33 cellular contexts compared by ENCODE assay signal in the genomic region with DNA sequence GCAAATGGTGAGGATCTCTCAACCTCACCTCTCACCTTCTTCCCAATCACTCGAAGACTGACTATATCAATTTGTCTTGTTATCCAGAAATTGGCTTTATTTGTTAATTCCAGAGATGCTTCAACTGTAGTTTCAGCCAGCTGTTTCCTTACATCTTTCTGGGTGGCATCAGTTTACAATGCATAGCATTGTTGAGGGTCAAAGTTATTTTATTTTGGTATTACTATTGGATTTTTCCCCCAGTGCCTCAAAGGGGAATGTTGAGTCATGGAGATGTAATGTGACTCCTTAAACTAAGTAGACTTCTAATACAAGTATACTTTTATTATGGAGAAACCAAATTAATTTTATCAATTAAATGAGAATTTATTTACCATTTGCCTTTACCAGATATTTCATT.
DNase-seq lines count a peak whose midpoint lies in the region; ATAC-seq, FAIRE-seq and TF ChIP-seq lines count a peak whose summit lies in the region.
"Had no signal": no experiment of that assay in that cellular context is flagged by ENCODE, and none has a peak within 500 bp of the region (broad histone marks: within the 10 kb centered on the region; RNA-seq: fewer than 3 reads in every experiment).

No MANE protein-coding gene starts in this region.

- TF ChIP-seq EP300 in HepG2 (IDR thresholded peaks at IDR 0.05; ENCODE audit: low read depth in 2 of 2, low read length in 2 of 2) = no peak
- TF ChIP-seq EP300 in HepG2 (CRISPR knock-in tag; IDR thresholded peaks at IDR 0.05; ENCODE audit: borderline replicate concordance) = no peak

- H3K4me1 ChIP-seq in HepG2 (ENCODE audit: insufficient read depth, low read length) (0 out of 2 replicates have a peak, but pooled peaks cover 6% of the 10 kb centered on the region), right lobe of liver (peaks cover 0 to 2% (median 0%) of the 10 kb centered on the region in 4 donors), SJCRH30 (peaks cover 53% of the 10 kb centered on the region)
- H3K4me1 ChIP-seq: parathyroid adenoma, spleen had no signal

- CTCF ChIA-PET in HepG2 (lab: Yijun Ruan, JAX; ENCODE audit: low intra/inter-chr PET ratio, low total read pairs) = no interaction called here

- WGBS in HepG2 (ENCODE audit: low lambda C conversion rate) = 79% methylated on average over 1 of the region's 1 CpG
- 88% methylated on average over 1 of the region's 1 CpG for WGBS in right lobe of liver (ENCODE audit: insufficient coverage, low coverage, low lambda C conversion rate, missing lambda C conversion rate)

- TF ChIP-seq CTCF in HepG2 (CRISPR knock-in tag; IDR thresholded peaks at IDR 0.05) (no peak), right lobe of liver (IDR thresholded peaks at IDR 0.05) (no peak), fibroblast of the aortic adventitia (IDR thresholded peaks at IDR 0.05; ENCODE audit: insufficient read depth, low read length) (no peak)

- in situ Hi-C loops in HepG2 (cut with HindIII; ENCODE audit: extremely low pct_ligation_motif_present, low pct_unique_long_range_greater_than_20kb) = no loop called here

- H4K20me1 ChIP-seq in HepG2 (ENCODE audit: insufficient read depth, low read length) = no peaks in the 10 kb centered on the region

- no peak overlapping the region for H3K27ac Mint-ChIP-seq in activated T-cell treated with anti-CD3 and anti-CD28 coated beads, Interleukin-2, amount 50 U/mL, for 24 hours
- H3K27ac Mint-ChIP-seq: activated naive CD8-positive, alpha-beta T cell; CD4-positive, alpha-beta T cell; H9; IgD-negative memory B cell; memory B cell; stimulated activated naive CD8-positive, alpha-beta T cell treated with anti-CD3 and anti-CD28 coated beads, Interleukin-15, Interleukin-2, amounts not matched to agents 100 ng/mL and 50 ng/mL, for 24 hours had no signal

- no peak for ATAC-seq in HepG2
- ATAC-seq in right lobe of liver = no peak
- ATAC-seq in stimulated activated naive CD8-positive, alpha-beta T cell treated with anti-CD3 and anti-CD28 coated beads, Interleukin-15, Interleukin-2, amounts not matched to agents 100 U/mL and 50 U/mL, for 24 hours = no peak
- ATAC-seq in left ventricle myocardium superior = no peak
- ATAC-seq: GM12878, Panc1, right cardiac atrium had no signal

- no peaks in the 10 kb centered on the region for H3K9me3 ChIP-seq in HepG2 (ENCODE audit: low read length)
- H3K9me3 ChIP-seq in right lobe of liver = no peaks in the 10 kb centered on the region
- H3K9me3 ChIP-seq in SJCRH30 (replicated peaks) = no peaks in the 10 kb centered on the region; the same call in 1 of the 2 replicates
- H3K9me3 ChIP-seq: ascending aorta, esophagus muscularis mucosa, spleen, testis had no signal

- H3K4me3 ChIP-seq in HepG2 (replicated peaks in 1 of 3; ENCODE audit: insufficient read depth in 1 of 3, low read depth in 2 of 3, low read length in 3 of 3) = no peak overlapping the region
- no peak overlapping the region for H3K4me3 ChIP-seq in right lobe of liver
- no peak overlapping the region for H3K4me3 ChIP-seq in SJCRH30
- no peak overlapping the region for H3K4me3 ChIP-seq in fibroblast of the aortic adventitia (ENCODE audit: low read depth, low read length)
- H3K4me3 ChIP-seq: ascending aorta, esophagus muscularis mucosa, GM12878, hepatocyte, spleen, testis had no signal

- H3K4me1 Mint-ChIP-seq in activated T-cell treated with anti-CD3 and anti-CD28 coated beads, Interleukin-2, amount 50 U/mL, for 24 hours (ENCODE audit: low read depth) = peaks cover 15% of the 10 kb centered on the region
- H3K4me1 Mint-ChIP-seq: memory B cell had no signal

- H3K27ac ChIP-seq in HepG2 (ENCODE audit: extremely low read length, insufficient read depth, low read length) = no peak overlapping the region
- no peak overlapping the region for H3K27ac ChIP-seq in right lobe of liver
- H3K27ac ChIP-seq in SJCRH30 = peak overlapping the region; percentile 88
- H3K27ac ChIP-seq: ascending aorta, esophagus muscularis mucosa, hepatocyte, parathyroid adenoma, spleen, testis had no signal

- H3K27me3 Mint-ChIP-seq in activated T-cell treated with anti-CD3 and anti-CD28 coated beads, Interleukin-2, amount 50 U/mL, for 24 hours = no peaks in the 10 kb centered on the region
- H3K27me3 Mint-ChIP-seq: activated naive CD8-positive, alpha-beta T cell; CD4-positive, alpha-beta T cell; IgD-negative memory B cell; memory B cell; stimulated activated naive CD8-positive, alpha-beta T cell treated with anti-CD3 and anti-CD28 coated beads, Interleukin-15, Interleukin-2, amounts not matched to agents 100 ng/mL and 50 ng/mL, for 24 hours had no signal

- no peak overlapping the region for H3K4me3 Mint-ChIP-seq in activated T-cell treated with anti-CD3 and anti-CD28 coated beads, Interleukin-2, amount 50 U/mL, for 24 hours
- H3K4me3 Mint-ChIP-seq: activated naive CD8-positive, alpha-beta T cell; CD4-positive, alpha-beta T cell; H9; memory B cell; stimulated activated naive CD8-positive, alpha-beta T cell treated with anti-CD3 and anti-CD28 coated beads, Interleukin-15, Interleukin-2, amounts not matched to agents 100 ng/mL and 50 ng/mL, for 24 hours had no signal

- DNase-seq in HepG2 (ENCODE audit: low spot score) (peak; percentile 1), right lobe of liver (no peak), SJCRH30 (peak; percentile 49 to 86), fibroblast of the aortic adventitia (ENCODE audit: low read depth) (peak; percentile 27), NCI-H1694 treated with DMSO at 0.1 percent for 48 hours (lab: John Stamatoyannopoulos, UW) (no peak), left ventricle myocardium superior (no peak)
- DNase-seq in stimulated activated naive CD8-positive, alpha-beta T cell treated with anti-CD3 and anti-CD28 coated beads, Interleukin-15, Interleukin-2, amounts not matched to agents 100 U/mL and 50 U/mL, for 24 hours = no peak
- no peak for DNase-seq in activated T-cell treated with anti-CD3 and anti-CD28 coated beads, Interleukin-2, amount 50 U/mL, for 24 hours
- DNase-seq: activated CD4-positive, alpha-beta T cell treated with anti-CD3 and anti-CD28 coated beads for 4 hours; activated effector memory CD4-positive, alpha-beta T cell treated with anti-CD3 and anti-CD28 coated beads, Interleukin-2, amount 50 U/mL, for 16 hours; AML-193; CD4-positive, alpha-beta T cell; dermis blood vessel endothelial cell; H9; NCI-H146; NCI-H2107; NCI-H748 treated with DMSO at 0.1 percent for 48 hours; right cardiac atrium; SHP77; spleen; stimulated activated CD4-positive, alpha-beta T cell treated with anti-CD3 and anti-CD28 coated beads, Interleukin-2, amount 100 ng/mL, for 24 hours; SW 1271; testis had no signal

- TF ChIP-seq RAD21 in HepG2 (CRISPR knock-in tag; IDR thresholded peaks at IDR 0.05) = no peak

- peaks cover 18% of the 10 kb centered on the region for H3K36me3 Mint-ChIP-seq in activated T-cell treated with anti-CD3 and anti-CD28 coated beads, Interleukin-2, amount 50 U/mL, for 24 hours (ENCODE audit: low read depth)

- no TSS peak for BruUV-seq in HepG2 (replicated peaks; lab: Mats Ljungman, UMichigan)

- H2AFZ ChIP-seq in HepG2 (ENCODE audit: low read length) = no peak overlapping the region
- H2AFZ ChIP-seq: hepatocyte, parathyroid adenoma had no signal

- no peaks in the 10 kb centered on the region for H3K9me3 Mint-ChIP-seq in activated T-cell treated with anti-CD3 and anti-CD28 coated beads, Interleukin-2, amount 50 U/mL, for 24 hours
- H3K9me3 Mint-ChIP-seq: CD4-positive, alpha-beta T cell; H9; IgD-negative memory B cell; memory B cell; stimulated activated naive CD8-positive, alpha-beta T cell treated with anti-CD3 and anti-CD28 coated beads, Interleukin-15, Interleukin-2, amounts not matched to agents 100 ng/mL and 50 ng/mL, for 24 hours had no signal

- H3K27me3 ChIP-seq in HepG2 (ENCODE audit: control insufficient read depth in 1 of 2, insufficient read depth in 2 of 2, low read length in 2 of 2) (no peaks in the 10 kb centered on the region), right lobe of liver (no peaks in the 10 kb centered on the region), SJCRH30 (no peaks in the 10 kb centered on the region)
- H3K27me3 ChIP-seq: ascending aorta, esophagus muscularis mucosa, hepatocyte, spleen, testis had no signal

- TF ChIP-seq POLR2A in HepG2 (IDR thresholded peaks at IDR 0.05; ENCODE audit: insufficient read depth in 1 of 2, low read depth in 2 of 2, low read length in 2 of 2) (no peak), right lobe of liver (IDR thresholded peaks at IDR 0.05) (no peak)

- intact Hi-C loops in HepG2 (cut with micrococcal nuclease; ENCODE audit: unreplicated experiment) (no loop called here), right lobe of liver (cut with DNase I) (no loop called here), left ventricle myocardium superior (cut with micrococcal nuclease) (no loop called here)

- no peak overlapping the region for H3K4me2 ChIP-seq in HepG2 (ENCODE audit: low read depth, low read length)
- H3K4me2 ChIP-seq: hepatocyte had no signal

- H3K36me3 ChIP-seq in HepG2 (replicated peaks in 1 of 2; ENCODE audit: control insufficient read depth in 1 of 2, insufficient read depth in 2 of 2, low read length in 2 of 2) (no peaks in the 10 kb centered on the region), right lobe of liver (no peaks in the 10 kb centered on the region), SJCRH30 (no peaks in the 10 kb centered on the region)
- H3K36me3 ChIP-seq: ascending aorta, esophagus muscularis mucosa, spleen had no signal

- no peak for FAIRE-seq in HepG2 (lab: Jason Lieb, UNC)
- FAIRE-seq: GM12878 had no signal

- no peak overlapping the region for H3K9ac ChIP-seq in HepG2 (ENCODE audit: insufficient read depth, low read depth, low read length)
- H3K9ac ChIP-seq: parathyroid adenoma had no signal

- POLR2A ChIA-PET in HepG2 (lab: Yijun Ruan, JAX) = no interaction called here

- no peaks in the 10 kb centered on the region for H3K79me2 ChIP-seq in HepG2 (ENCODE audit: insufficient read depth, low read length)
- H3K79me2 ChIP-seq: hepatocyte, parathyroid adenoma had no signal

TF ChIP-seq in HepG2, 621 proteins besides CTCF, POLR2A, EP300 and RAD21 (continues in another document):
- TF ChIP-seq ZNF251 (CRISPR knock-in tag; IDR thresholded peaks at IDR 0.05) (no peak), TAF1 (CRISPR knock-in tag; IDR thresholded peaks at IDR 0.05) (no peak), JUND (CRISPR knock-in tag; IDR thresholded peaks at IDR 0.05) (no peak), FLYWCH1 (CRISPR knock-in tag; IDR thresholded peaks at IDR 0.05) (no peak), ZNF552 (CRISPR knock-in tag; IDR thresholded peaks at IDR 0.05; ENCODE audit: borderline replicate concordance) (no peak), ZNF761 (CRISPR knock-in tag; conservative IDR thresholded peaks at IDR 0.05) (no peak), ZNF431 (CRISPR knock-in tag; IDR thresholded peaks at IDR 0.05; ENCODE audit: borderline replicate concordance, low read depth) (no peak)

Comparison
In these comparisons a context has a peak if more than half of its experiments do, and no peak if none do; other contexts are left out.
1. DNase-seq: peak in HepG2 (single experiment), SJCRH30 (2 of 2) and fibroblast of the aortic adventitia (single experiment); none in right lobe of liver (0 of 3), stimulated activated naive CD8-positive, alpha-beta T cell treated with anti-CD3 and anti-CD28 coated beads, Interleukin-15, Interleukin-2, amounts not matched to agents 100 U/mL and 50 U/mL, for 24 hours (single experiment), NCI-H1694 treated with DMSO at 0.1 percent for 48 hours (single experiment), activated T-cell treated with anti-CD3 and anti-CD28 coated beads, Interleukin-2, amount 50 U/mL, for 24 hours (single experiment) and left ventricle myocardium superior (single experiment).